ENCODE assay signal across 8 cellular contexts in genomic region chr14:50062438-50063039, GRCh38. TPM values are rescaled to one million over a fixed set of nuclear protein-coding genes. Genes with fewer than 3 reads are reported as not detected.
A peak's percentile ranks its signal among the peaks of the same experiment; 100 is the strongest.
DNase-seq lines count a peak whose midpoint lies in the region; ATAC-seq and TF ChIP-seq lines count a peak whose summit lies in the region.

No MANE protein-coding gene starts in this region.

- no peaks in the 10 kb centered on the region for H3K9me3 ChIP-seq in CD4-positive, alpha-beta memory T cell (ENCODE audit: control insufficient read depth in 1 of 2, low read length in 2 of 2)
- H3K9me3 ChIP-seq in HAP-1 (no peaks in the 10 kb centered on the region), Peyer's patch (no peaks in the 10 kb centered on the region), gastrocnemius medialis (no peaks in the 10 kb centered on the region)

- H3K4me3 ChIP-seq in CD4-positive, alpha-beta memory T cell (ENCODE audit: low read length in 2 of 2) = peak overlapping the region; percentile 42 to 62
- H3K4me3 ChIP-seq in HAP-1 (no peak overlapping the region), Peyer's patch (peak overlapping the region in 3 of 4 donors; percentile 0 to 10 (median 3)), gastrocnemius medialis (no peak overlapping the region)

- DNase-seq in CD4-positive, alpha-beta memory T cell = peak; percentile 82 to 96 (median 86)
- DNase-seq in HAP-1 (ENCODE audit: low spot score in 2 of 2) (peak; percentile 50 to 74), Peyer's patch (peak in 2 of 3 donors; percentile 85 to 89), iris pigment epithelial cell (ENCODE audit: low read depth) (peak; percentile 83), gastrocnemius medialis (no peak)
- peak; percentile 90 for DNase-seq in activated effector memory CD4-positive, alpha-beta T cell treated with anti-CD3 and anti-CD28 coated beads, Interleukin-2, amount 50 U/mL, for 16 hours
- peak; percentile 57 to 78 for DNase-seq in stimulated activated CD4-positive, alpha-beta T cell treated with anti-CD3 and anti-CD28 coated beads, Interleukin-4, amount 100 ng/mL, for 48 hours (ENCODE audit: low read depth in 2 of 2)

- TF ChIP-seq CTCF in Peyer's patch (IDR thresholded peaks at IDR 0.05) (peak in 2 of 6 experiments; percentile 2 to 19), gastrocnemius medialis (IDR thresholded peaks at IDR 0.05 in 4 of 5, conservative IDR thresholded peaks at IDR 0.05 in 1 of 5) (no peak)

- no peaks in the 10 kb centered on the region for H3K36me3 ChIP-seq in CD4-positive, alpha-beta memory T cell (ENCODE audit: insufficient read depth, low read length)
- H3K36me3 ChIP-seq in HAP-1 (replicated peaks) = no peaks in the 10 kb centered on the region
- H3K36me3 ChIP-seq in Peyer's patch = no peaks in the 10 kb centered on the region
- H3K36me3 ChIP-seq in gastrocnemius medialis = no peaks in the 10 kb centered on the region

- peak overlapping the region; percentile 92 to 100 (median 99) for H3K27ac Mint-ChIP-seq in CD4-positive, alpha-beta memory T cell

- peak in 1 of 2 donors; percentile 28 for TF ChIP-seq POLR2A in Peyer's patch (IDR thresholded peaks at IDR 0.05)
- TF ChIP-seq POLR2A in gastrocnemius medialis (IDR thresholded peaks at IDR 0.05) = no peak

- peak overlapping the region; percentile 87 to 98 (median 93) for H3K4me3 Mint-ChIP-seq in CD4-positive, alpha-beta memory T cell

- CTCF ChIA-PET in CD4-positive, alpha-beta memory T cell (lab: Charles Lee; ENCODE audit: partially characterized antibody) = interaction anchor here (0.8 to 5.8 kb wide), 38 partner anchors 9 to 429 kb away, joined by 3 to 182 read pairs (median 5); partner anchors contain the start of genes ARF6, NEMF and VCPKMT

- POLR2A ChIA-PET in CD4-positive, alpha-beta memory T cell (lab: Charles Lee; ENCODE audit: partially characterized antibody) = interaction anchor here (0.6 to 6.6 kb wide), 50 partner anchors 8 to 442 kb away, joined by 3 to 354 read pairs (median 8); partner anchors contain the start of genes ARF6, MGAT2, NEMF and RPL36AL

- intact Hi-C loops in CD4-positive, alpha-beta memory T cell (cut with micrococcal nuclease) = loop anchor here (1.0 to 2.0 kb wide), 14 partner anchors 17 to 476 kb away; partner anchors contain the start of genes ARF6 and RPS29
- intact Hi-C loops in gastrocnemius medialis (cut with DNase I; ENCODE audit: low total_unique reads) = no loop called here

- peak overlapping the region; percentile 83 for H3K27ac ChIP-seq in CD4-positive, alpha-beta memory T cell (ENCODE audit: low read depth, low read length)
- H3K27ac ChIP-seq in Peyer's patch = peak overlapping the region; percentile 79 to 91 (median 89)
- no peak overlapping the region for H3K27ac ChIP-seq in gastrocnemius medialis

- no peaks in the 10 kb centered on the region for H3K36me3 Mint-ChIP-seq in CD4-positive, alpha-beta memory T cell

- ATAC-seq in gastrocnemius medialis = no peak
- ATAC-seq in HG03521 (IDR thresholded peaks at IDR 0.05; ENCODE audit: unreplicated experiment) = no peak

- peaks cover 81% of the 10 kb centered on the region for H3K4me1 ChIP-seq in CD4-positive, alpha-beta memory T cell (ENCODE audit: insufficient read depth, low read length)
- H3K4me1 ChIP-seq in HAP-1 (peaks cover 17% of the 10 kb centered on the region), Peyer's patch (peaks cover 16 to 44% (median 31%) of the 10 kb centered on the region in 4 donors), gastrocnemius medialis (peaks cover 7 to 17% of the 10 kb centered on the region in 2 donors)

- peaks cover 62 to 89% (median 78%) of the 10 kb centered on the region in 4 donors for H3K4me1 Mint-ChIP-seq in CD4-positive, alpha-beta memory T cell

- no peaks in the 10 kb centered on the region for H3K27me3 ChIP-seq in CD4-positive, alpha-beta memory T cell (ENCODE audit: insufficient read depth, low read length)
- H3K27me3 ChIP-seq in HAP-1 (ENCODE audit: low read depth) (no peaks in the 10 kb centered on the region), Peyer's patch (no peaks in the 10 kb centered on the region), gastrocnemius medialis (no peaks in the 10 kb centered on the region)

- no peaks in the 10 kb centered on the region for H3K27me3 Mint-ChIP-seq in CD4-positive, alpha-beta memory T cell

- H3K9me3 Mint-ChIP-seq in CD4-positive, alpha-beta memory T cell = no peaks in the 10 kb centered on the region

- in situ Hi-C loops in HAP-1 (cut with MboI; ENCODE audit: low sequenced_read_pairs) = no loop called here
- in situ Hi-C loops in gastrocnemius medialis (cut with MboI; ENCODE audit: low sequenced_read_pairs in 4 of 4) = no loop called here

RNA-seq across cellular contexts. Expression of gene VCPKMT, which starts 53.8 kb away (rescaled TPM):
- 10 to 100 TPM; 17.3 to 20.1 TPM for total RNA-seq in CD4-positive, alpha-beta memory T cell
- polyA plus RNA-seq in CD4-positive, alpha-beta memory T cell = 10 to 100 TPM; 13.0 to 13.2 TPM
- 1 to 10 TPM; 5.8 to 10.0 (median 7.0) TPM for total RNA-seq in Peyer's patch
- total RNA-seq in gastrocnemius medialis = 1 to 10 TPM; 2.2 to 7.3 (median 4.9) TPM

Comparison
In these comparisons a context has a peak if more than half of its experiments do, and no peak if none do; other contexts are left out.
1. DNase-seq: peak in CD4-positive, alpha-beta memory T cell (5 of 5), HAP-1 (2 of 2), Peyer's patch (2 of 3), activated effector memory CD4-positive, alpha-beta T cell treated with anti-CD3 and anti-CD28 coated beads, Interleukin-2, amount 50 U/mL, for 16 hours (single experiment), iris pigment epithelial cell (single experiment) and stimulated activated CD4-positive, alpha-beta T cell treated with anti-CD3 and anti-CD28 coated beads, Interleukin-4, amount 100 ng/mL, for 48 hours (2 of 2); none in gastrocnemius medialis (0 of 2).
2. H3K27ac ChIP-seq: peak in CD4-positive, alpha-beta memory T cell (single experiment) and Peyer's patch (4 of 4); none in gastrocnemius medialis (0 of 4).
3. H3K4me3 ChIP-seq: peak in CD4-positive, alpha-beta memory T cell (2 of 2) and Peyer's patch (3 of 4); none in HAP-1 (single experiment) and gastrocnemius medialis (0 of 4).